In the genomic region with DNA sequence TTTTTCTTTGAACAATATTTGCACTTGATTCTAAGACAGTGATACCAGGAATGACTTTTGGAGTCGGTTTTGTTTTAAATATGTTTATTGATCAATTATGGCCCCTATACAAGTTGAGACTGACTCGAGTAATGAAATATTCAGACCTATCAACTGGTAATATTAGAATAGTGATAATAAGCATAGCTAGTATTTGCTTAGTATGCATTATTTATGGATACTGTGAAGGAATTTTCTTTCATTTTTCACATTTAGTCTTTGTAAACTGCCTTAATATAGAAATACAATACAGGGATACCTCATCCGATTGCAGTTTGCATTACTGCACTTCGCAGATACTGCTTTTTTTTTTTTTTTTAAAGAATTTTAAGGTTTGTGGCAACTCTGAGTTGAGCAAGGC, we compare ENCODE assay signal across 27 cellular contexts.
"Had no signal": no experiment of that assay in that cellular context is flagged by ENCODE, and none has a peak within 500 bp of the region (broad histone marks: within the 10 kb centered on the region; RNA-seq: fewer than 3 reads in every experiment).

No MANE protein-coding gene starts in this region.

- H3K9ac ChIP-seq: neural progenitor cell, parathyroid adenoma had no signal

- H2AFZ ChIP-seq: neural progenitor cell, parathyroid adenoma had no signal

- FAIRE-seq: pancreas, small intestine had no signal

- DNase-seq: naive B cell; naive thymus-derived CD4-positive, alpha-beta T cell; naive thymus-derived CD8-positive, alpha-beta T cell; natural killer cell; nephron progenitor cell; nucleus accumbens; occipital lobe; pancreas; posterior cingulate gyrus; psoas muscle; right cardiac atrium; sigmoid colon; small intestine; spleen; stimulated activated CD4-positive, alpha-beta T cell treated with anti-CD3 and anti-CD28 coated beads, Interleukin-12 subunit alpha, Interleukin-12 subunit beta, amount 100 ng/mL, for 4 hours; stimulated activated CD4-positive, alpha-beta T cell treated with anti-CD3 and anti-CD28 coated beads, Interleukin-15, amount 100 ng/mL, for 24 hours; stimulated activated CD4-positive, alpha-beta T cell treated with anti-CD3 and anti-CD28 coated beads, Interleukin-1b, Interleukin-23, amount 100 ng/mL, for 48 hours; stimulated activated CD4-positive, alpha-beta T cell treated with anti-CD3 and anti-CD28 coated beads, Interleukin-2, amount 100 ng/mL, for 24 hours had no signal

- H3K9me3 ChIP-seq: neutrophil, pancreas, prostate gland, psoas muscle, right atrium auricular region, sigmoid colon, spleen had no signal

- ATAC-seq: naive thymus-derived CD4-positive, alpha-beta T cell; naive thymus-derived CD8-positive, alpha-beta T cell; natural killer cell; natural killer cell treated with Interleukin-12 subunit alpha and Interleukin-12 subunit beta and Interleukin-15 and Interleukin-18, amount 100 ng/mL, for 72 hours; pancreas; psoas muscle; right cardiac atrium; sciatic nerve had no signal

- H3K27me3 ChIP-seq: neural progenitor cell, neutrophil, pancreas, right atrium auricular region, sigmoid colon, spleen had no signal

- H3K4me2 ChIP-seq: neural progenitor cell, smooth muscle cell had no signal

- H3K27ac ChIP-seq: neural progenitor cell, neutrophil, pancreas, parathyroid adenoma, prostate gland, psoas muscle, right atrium auricular region, sigmoid colon, skin epidermis, spleen had no signal

- H3K79me2 ChIP-seq: parathyroid adenoma had no signal

- H3K4me1 ChIP-seq: neural progenitor cell, pancreas, parathyroid adenoma, prostate gland, psoas muscle, right atrium auricular region, sigmoid colon, spleen had no signal

- H3K36me3 ChIP-seq: neural progenitor cell, neutrophil, pancreas, prostate gland, right atrium auricular region, sigmoid colon, spleen had no signal

- H3K4me3 ChIP-seq: neural progenitor cell, pancreas, prostate gland, psoas muscle, right atrium auricular region, sigmoid colon, skin epidermis, smooth muscle cell, spleen had no signal
